In genomic region chr4:25875281-25875745, GRCh38 we compare ENCODE assay signal across 1 cellular context.
TF ChIP-seq lines count a peak whose summit lies in the region.

No MANE protein-coding gene starts in this region.

TF ChIP-seq in GM12878, 131 proteins besides CTCF, POLR2A, EP300 and RAD21 (continued from another document and continues in another):
- no peak for TF ChIP-seq PRDM15 (CRISPR knock-in tag; IDR thresholded peaks at IDR 0.05)
- TF ChIP-seq TCF7 (IDR thresholded peaks at IDR 0.05; ENCODE audit: borderline replicate concordance) = no peak
- TF ChIP-seq NR2F1 (conservative IDR thresholded peaks at IDR 0.05) = peak; percentile 83
- TF ChIP-seq WRNIP1 (IDR thresholded peaks at IDR 0.05; ENCODE audit: borderline replicate concordance, low read depth, low read length) = no peak
- peak; percentile 36 for TF ChIP-seq SP1 (IDR thresholded peaks at IDR 0.05; ENCODE audit: low read depth, low read length)
- TF ChIP-seq JUND (IDR thresholded peaks at IDR 0.05; ENCODE audit: low read depth, low read length) = no peak
- no peak for TF ChIP-seq NFYA (IDR thresholded peaks at IDR 0.05; ENCODE audit: borderline replicate concordance, low read depth, low read length)
- no peak; the same call in 1 of the 2 replicates for TF ChIP-seq IRF4 (IDR thresholded peaks at IDR 0.05; ENCODE audit: low read depth, low read length)
- peak; percentile 56; the same call in 1 of the 2 replicates for TF ChIP-seq PML (IDR thresholded peaks at IDR 0.05; ENCODE audit: low read length)
- TF ChIP-seq USF2 (IDR thresholded peaks at IDR 0.05; ENCODE audit: borderline replicate concordance, low read depth, low read length) = no peak
- TF ChIP-seq SMAD5 (IDR thresholded peaks at IDR 0.05; ENCODE audit: low read depth) = no peak
- TF ChIP-seq CREM (IDR thresholded peaks at IDR 0.05; ENCODE audit: low read depth) = peak; percentile 60; the same call in 1 of the 2 replicates
- TF ChIP-seq SMAD1 (IDR thresholded peaks at IDR 0.05; ENCODE audit: low read depth, partially characterized antibody) = no peak
- TF ChIP-seq PBX3 (IDR thresholded peaks at IDR 0.05; ENCODE audit: insufficient replicate concordance, low read depth, low read length) = no peak
- TF ChIP-seq SUZ12 (IDR thresholded peaks at IDR 0.05; ENCODE audit: unreplicated experiment) = no peak
- no peak for TF ChIP-seq KDM1A (IDR thresholded peaks at IDR 0.05; ENCODE audit: borderline replicate concordance)
- TF ChIP-seq E2F4 (IDR thresholded peaks at IDR 0.05; ENCODE audit: low read depth, low read length) = no peak
- TF ChIP-seq MLLT1 (IDR thresholded peaks at IDR 0.05) = peak; percentile 74; the same call in 1 of the 2 replicates
- TF ChIP-seq FOXK2 (IDR thresholded peaks at IDR 0.05) = no peak
- TF ChIP-seq RAD51 (IDR thresholded peaks at IDR 0.05) = peak; percentile 51; the same call in 1 of the 2 replicates
- no peak for TF ChIP-seq REST (IDR thresholded peaks at IDR 0.05; ENCODE audit: low read depth, low read length)
- TF ChIP-seq BACH1 (IDR thresholded peaks at IDR 0.05; ENCODE audit: borderline replicate concordance) = peak; percentile 63; the same call in 1 of the 2 replicates
- TF ChIP-seq POLR2AphosphoS5 (IDR thresholded peaks at IDR 0.05; ENCODE audit: low read length) = no peak
- TF ChIP-seq YY1 (IDR thresholded peaks at IDR 0.05; ENCODE audit: low read depth, low read length) = peak; percentile 61
- peak; percentile 92 for TF ChIP-seq IKZF1 (conservative IDR thresholded peaks at IDR 0.05)
- TF ChIP-seq ZNF217 (IDR thresholded peaks at IDR 0.05) = 0 out of 2 replicates have a peak, but pooled peaks have one; percentile 57
- peak; percentile 56; the same call in 1 of the 2 replicates for TF ChIP-seq ZBED1 (IDR thresholded peaks at IDR 0.05; ENCODE audit: borderline replicate concordance)
- TF ChIP-seq NR2C1 (IDR thresholded peaks at IDR 0.05) = no peak
- TF ChIP-seq PKNOX1 (IDR thresholded peaks at IDR 0.05) = no peak
- no peak for TF ChIP-seq BCL3 (IDR thresholded peaks at IDR 0.05; ENCODE audit: borderline replicate concordance, insufficient read depth, low read depth, low read length, poor library complexity, severe bottlenecking)
- peak; percentile 82; the same call in 1 of the 2 replicates for TF ChIP-seq ZNF24 (IDR thresholded peaks at IDR 0.05)
- no peak for TF ChIP-seq ZZZ3 (IDR thresholded peaks at IDR 0.05; ENCODE audit: control insufficient read depth, insufficient read length, low read depth)
- TF ChIP-seq BHLHE40 (IDR thresholded peaks at IDR 0.05; ENCODE audit: borderline replicate concordance in 1 of 2, low read depth in 2 of 2, low read length in 1 of 2) = peak; percentile 89 to 90
- peak; percentile 81 for TF ChIP-seq BMI1 (IDR thresholded peaks at IDR 0.05; ENCODE audit: borderline replicate concordance)
- no peak for TF ChIP-seq STAT1 (conservative IDR thresholded peaks at IDR 0.05)
- TF ChIP-seq BCL11A (IDR thresholded peaks at IDR 0.05; ENCODE audit: low read depth, low read length) = peak; percentile 81
- no peak for TF ChIP-seq SREBF2 (IDR thresholded peaks at IDR 0.05; ENCODE audit: low read length)
- TF ChIP-seq ZNF592 (IDR thresholded peaks at IDR 0.05) = no peak
- TF ChIP-seq BRCA1 (IDR thresholded peaks at IDR 0.05; ENCODE audit: low read depth, low read length) = no peak
- TF ChIP-seq NR2C2 (IDR thresholded peaks at IDR 0.05; ENCODE audit: borderline replicate concordance, control insufficient read depth, insufficient read length, low read depth) = no peak
- no peak for TF ChIP-seq HCFC1 (IDR thresholded peaks at IDR 0.05; ENCODE audit: low read length)
- no peak for TF ChIP-seq MYC (IDR thresholded peaks at IDR 0.05; ENCODE audit: insufficient read depth, insufficient read length, insufficient replicate concordance, low read length, severe bottlenecking)
- peak; percentile 72; the same call in 1 of the 2 replicates for TF ChIP-seq PAX5 (IDR thresholded peaks at IDR 0.05; ENCODE audit: borderline replicate concordance, low read depth, low read length)
- no peak for TF ChIP-seq LARP7 (IDR thresholded peaks at IDR 0.05)
- TF ChIP-seq SMC3 (IDR thresholded peaks at IDR 0.05; ENCODE audit: borderline replicate concordance, low read length) = no peak
- TF ChIP-seq CBFB (IDR thresholded peaks at IDR 0.05; ENCODE audit: low read depth) = no peak; the same call in 1 of the 2 replicates
- TF ChIP-seq HDGF (IDR thresholded peaks at IDR 0.05) = no peak
- 0 out of 2 replicates have a peak, but pooled peaks have one; percentile 60 for TF ChIP-seq RCOR1 (conservative IDR thresholded peaks at IDR 0.05; ENCODE audit: low read depth, low read length)
